ENCODE assay signal across 12 cellular contexts in the genomic region with DNA sequence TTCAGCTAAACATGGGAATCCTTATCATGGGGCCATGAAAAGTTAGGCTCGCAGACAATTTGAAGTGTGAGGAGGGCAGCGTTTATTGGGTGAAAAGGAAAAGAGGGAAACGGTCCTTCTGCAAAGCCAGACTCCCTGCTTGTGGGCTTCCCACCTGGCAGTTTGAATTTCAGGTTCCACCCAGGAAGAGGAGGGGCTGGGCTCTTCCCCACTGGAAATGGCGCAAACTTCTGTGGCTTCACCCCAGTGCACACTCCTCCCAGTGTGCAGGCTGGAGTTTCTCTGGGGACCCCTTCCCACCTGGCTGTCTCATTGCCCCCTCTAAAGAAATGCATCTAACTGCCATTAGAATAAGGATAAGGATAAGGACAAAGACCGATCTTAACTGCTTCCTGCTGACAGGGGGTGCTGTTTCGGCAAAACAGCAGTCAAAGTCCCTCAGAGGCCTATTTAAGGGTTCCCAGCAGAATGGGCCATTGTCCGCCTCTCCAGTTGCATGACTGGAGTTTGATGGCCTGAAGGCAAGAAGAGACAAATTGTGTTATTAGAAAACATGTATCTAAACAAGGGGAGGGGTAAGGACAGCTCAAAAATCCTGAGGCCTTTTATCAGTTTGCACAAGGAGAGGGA. TPM values are rescaled to one million over a fixed set of nuclear protein-coding genes. Genes with fewer than 3 reads are reported as not detected.
DNase-seq lines count a peak whose midpoint lies in the region; ATAC-seq lines count a peak whose summit lies in the region.
"Had no signal": no experiment of that assay in that cellular context is flagged by ENCODE, and none has a peak within 500 bp of the region (broad histone marks: within the 10 kb centered on the region; RNA-seq: fewer than 3 reads in every experiment).

No MANE protein-coding gene starts in this region.

- no peaks in the 10 kb centered on the region for H3K27me3 ChIP-seq in NT2/D1 (ENCODE audit: insufficient read depth, insufficient read length)
- H3K27me3 ChIP-seq: MG63 had no signal

- DNase-seq in activated naive CD4-positive, alpha-beta T cell treated with anti-CD3 and anti-CD28 coated beads for 36 hours: no peak
- DNase-seq in activated naive CD4-positive, alpha-beta T cell treated with Interleukin-2 at 50 U/mL for 16 hours: no peak
- DNase-seq in NT2/D1 (ENCODE audit: low read depth, low spot score) (peak; percentile 32), DMS114 treated with DMSO at 0.1 percent for 48 hours (lab: John Stamatoyannopoulos, UW; ENCODE audit: unreplicated experiment) (no peak), ureter (ENCODE audit: low spot score) (no peak), GM19238 (ENCODE audit: insufficient read length, low spot score) (no peak)
- no peak for DNase-seq in effector memory CD8-positive, alpha-beta T cell
- DNase-seq in stimulated activated effector memory CD8-positive, alpha-beta T cell treated with anti-CD3 and anti-CD28 coated beads, Interleukin-12 subunit alpha, Interleukin-12 subunit beta, amount 100 ng/mL, for 72 hours (ENCODE audit: low spot score in 2 of 2): no peak
- DNase-seq: activated gamma-delta T cell; MG63; stimulated activated naive CD4-positive, alpha-beta T cell had no signal

- intact Hi-C loops in activated naive CD4-positive, alpha-beta T cell treated with anti-CD3 and anti-CD28 coated beads for 36 hours (cut with micrococcal nuclease): no loop called here

- H3K4me1 ChIP-seq in NT2/D1 (ENCODE audit: insufficient read depth, insufficient read length): no peaks in the 10 kb centered on the region

- peaks cover 56% of the 10 kb centered on the region for H3K36me3 Mint-ChIP-seq in activated naive CD4-positive, alpha-beta T cell treated with anti-CD3 and anti-CD28 coated beads for 36 hours (ENCODE audit: low read depth)
- H3K36me3 Mint-ChIP-seq in effector memory CD8-positive, alpha-beta T cell (ENCODE audit: insufficient read depth): peaks cover 49% of the 10 kb centered on the region
- peaks cover 100% of the 10 kb centered on the region for H3K36me3 Mint-ChIP-seq in stimulated activated effector memory CD8-positive, alpha-beta T cell treated with anti-CD3 and anti-CD28 coated beads, Interleukin-12 subunit alpha, Interleukin-12 subunit beta, amount 100 ng/mL, for 72 hours

- no peak overlapping the region for H3K4me3 Mint-ChIP-seq in activated naive CD4-positive, alpha-beta T cell treated with anti-CD3 and anti-CD28 coated beads for 36 hours
- no peak overlapping the region for H3K4me3 Mint-ChIP-seq in effector memory CD8-positive, alpha-beta T cell
- H3K4me3 Mint-ChIP-seq in stimulated activated effector memory CD8-positive, alpha-beta T cell treated with anti-CD3 and anti-CD28 coated beads, Interleukin-12 subunit alpha, Interleukin-12 subunit beta, amount 100 ng/mL, for 72 hours: no peak overlapping the region

- peaks cover 30% of the 10 kb centered on the region for H3K4me1 Mint-ChIP-seq in activated naive CD4-positive, alpha-beta T cell treated with anti-CD3 and anti-CD28 coated beads for 36 hours (ENCODE audit: low read depth)
- peaks cover 18 to 40% of the 10 kb centered on the region in 2 donors for H3K4me1 Mint-ChIP-seq in effector memory CD8-positive, alpha-beta T cell (ENCODE audit: low read depth in 2 of 2)
- H3K4me1 Mint-ChIP-seq in stimulated activated effector memory CD8-positive, alpha-beta T cell treated with anti-CD3 and anti-CD28 coated beads, Interleukin-12 subunit alpha, Interleukin-12 subunit beta, amount 100 ng/mL, for 72 hours: peaks cover 36% of the 10 kb centered on the region

- H3K9ac ChIP-seq in NT2/D1 (ENCODE audit: insufficient read length, low read depth): no peak overlapping the region

- H3K36me3 ChIP-seq in NT2/D1 (ENCODE audit: insufficient read depth, insufficient read length, low read length): no peaks in the 10 kb centered on the region

- H3K27me3 Mint-ChIP-seq in activated naive CD4-positive, alpha-beta T cell treated with anti-CD3 and anti-CD28 coated beads for 36 hours (ENCODE audit: low read depth): no peaks in the 10 kb centered on the region
- no peaks in the 10 kb centered on the region for H3K27me3 Mint-ChIP-seq in effector memory CD8-positive, alpha-beta T cell

- no peaks in the 10 kb centered on the region for H3K9me3 Mint-ChIP-seq in activated naive CD4-positive, alpha-beta T cell treated with anti-CD3 and anti-CD28 coated beads for 36 hours
- no peaks in the 10 kb centered on the region for H3K9me3 Mint-ChIP-seq in effector memory CD8-positive, alpha-beta T cell
- H3K9me3 Mint-ChIP-seq in stimulated activated effector memory CD8-positive, alpha-beta T cell treated with anti-CD3 and anti-CD28 coated beads, Interleukin-12 subunit alpha, Interleukin-12 subunit beta, amount 100 ng/mL, for 72 hours: no peaks in the 10 kb centered on the region

- no peaks in the 10 kb centered on the region; the same call in 1 of the 2 replicates for H3K9me3 ChIP-seq in NT2/D1 (ENCODE audit: insufficient read depth, low read length)
- H3K9me3 ChIP-seq: MG63 had no signal

- CTCF ChIA-PET in activated naive CD4-positive, alpha-beta T cell treated with anti-CD3 and anti-CD28 coated beads for 36 hours (lab: Charles Lee): interaction anchor here (0.7 to 1.3 kb wide), 3 partner anchors 8 to 880 kb away, joined by 3 to 4 read pairs (median 3); no protein-coding TSS in a partner anchor

- no peak overlapping the region for H3K4me3 ChIP-seq in NT2/D1 (ENCODE audit: insufficient read length, low read depth)
- H3K4me3 ChIP-seq: MG63 had no signal

- H3K27ac Mint-ChIP-seq in activated naive CD4-positive, alpha-beta T cell treated with anti-CD3 and anti-CD28 coated beads for 36 hours: peak overlapping the region; percentile 48
- H3K27ac Mint-ChIP-seq in effector memory CD8-positive, alpha-beta T cell: peak overlapping the region; percentile 30 to 86
- peak overlapping the region; percentile 82 for H3K27ac Mint-ChIP-seq in stimulated activated effector memory CD8-positive, alpha-beta T cell treated with anti-CD3 and anti-CD28 coated beads, Interleukin-12 subunit alpha, Interleukin-12 subunit beta, amount 100 ng/mL, for 72 hours

- no peak for ATAC-seq in effector memory CD8-positive, alpha-beta T cell (replicated peaks)
- no peak for ATAC-seq in stimulated activated effector memory CD8-positive, alpha-beta T cell treated with anti-CD3 and anti-CD28 coated beads, Interleukin-12 subunit alpha, Interleukin-12 subunit beta, amount 100 ng/mL, for 72 hours
- ATAC-seq: left lobe of liver had no signal

RNA-seq across cellular contexts. Expression of a gene that starts 20.4 kb away (rescaled TPM):
- 10 to 100 TPM; 12.2 to 13.7 TPM for total RNA-seq in activated naive CD4-positive, alpha-beta T cell treated with anti-CD3 and anti-CD28 coated beads for 36 hours
- 2.9 TPM for total RNA-seq in ureter

RNA-seq across cellular contexts. Expression of a gene that starts 46.5 kb away (rescaled TPM):
- total RNA-seq in activated naive CD4-positive, alpha-beta T cell treated with anti-CD3 and anti-CD28 coated beads for 36 hours: 100 to 1,000 TPM; 287 to 288 TPM
- 93.0 TPM for total RNA-seq in ureter
